Comparison of ENCODE assay signal across 24 cellular contexts in the genomic region with DNA sequence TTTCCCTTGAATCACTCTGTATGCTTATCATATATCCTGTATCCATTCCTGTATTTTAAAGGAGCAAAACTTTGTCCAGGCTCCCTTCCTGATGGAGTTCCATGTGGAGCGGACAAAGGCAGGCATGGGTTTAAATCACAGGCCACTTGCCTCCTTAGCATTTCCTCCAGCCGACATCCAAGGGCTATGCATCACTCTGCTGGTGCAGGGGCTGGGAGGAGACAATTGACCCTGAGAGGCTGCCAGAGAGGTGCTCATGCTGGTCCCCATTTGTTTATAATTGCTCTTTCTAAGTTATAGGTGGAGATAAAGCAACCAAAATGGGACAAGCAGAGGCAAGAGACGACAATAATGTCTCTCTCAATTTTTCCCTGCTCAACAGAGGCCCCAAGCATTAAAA.
"Had no signal": no experiment of that assay in that cellular context is flagged by ENCODE, and none has a peak within 500 bp of the region (broad histone marks: within the 10 kb centered on the region; RNA-seq: fewer than 3 reads in every experiment).

No MANE protein-coding gene starts in this region.

- DNase-seq: IMR-90, Karpas-422, KG1, MG63, NCI-H1092, NCI-H1105 treated with DMSO at 0.1 percent for 48 hours, NCI-H1417 treated with DMSO at 0.1 percent for 48 hours, NCI-H146, NCI-H1694 treated with DMSO at 0.1 percent for 48 hours, NCI-H1930, NCI-H2081, NCI-H2107, NCI-H2227 treated with DMSO at 0.1 percent for 48 hours, NCI-H446, NCI-H510A, NCI-H524 treated with DMSO at 0.1 percent for 48 hours, NCI-H69, NCI-H774, PC-3, SHP77, SK-N-SH had no signal

- H3K36me3 ChIP-seq: MG63 had no signal

- H3K4me2 ChIP-seq: SK-N-SH had no signal

- H3K27me3 ChIP-seq: MG63 had no signal

- H3K27ac ChIP-seq: RWPE1 had no signal

- H3K9ac ChIP-seq: SK-N-SH had no signal

- H3K4me3 ChIP-seq: MG63 had no signal

- H3K9me3 ChIP-seq: MG63, SK-N-SH had no signal

- ATAC-seq: HepG2, Panc1, PC-3 had no signal
